In the genomic region with DNA sequence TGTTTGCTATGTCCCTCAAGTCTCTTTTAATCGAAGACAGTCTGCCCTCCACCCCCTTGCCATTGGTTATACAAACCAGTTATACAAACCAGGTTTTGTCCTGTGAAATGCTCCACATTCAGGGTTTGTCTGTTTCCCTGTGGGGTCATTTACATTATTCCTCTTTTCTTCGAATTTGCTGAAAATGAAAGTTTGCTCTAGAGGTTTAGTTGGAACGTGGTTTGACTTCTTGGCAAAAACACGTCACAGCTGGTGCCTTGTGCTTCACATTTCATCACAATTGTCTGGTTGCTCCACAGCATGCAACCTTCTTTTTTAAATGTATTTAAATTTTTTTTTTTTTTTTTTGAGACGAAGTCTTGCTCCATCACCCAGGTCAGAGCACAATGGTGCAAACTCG, we compare ENCODE assay signal across 1 cellular context.
TF ChIP-seq lines count a peak whose summit lies in the region.

No MANE protein-coding gene starts in this region.

TF ChIP-seq in WTC11, 78 proteins besides CTCF, POLR2A, EP300 and RAD21:
- TF ChIP-seq ZNF425 (CRISPR knock-in tag; conservative IDR thresholded peaks at IDR 0.05) (no peak), HMGA2 (CRISPR knock-in tag; IDR thresholded peaks at IDR 0.05) (no peak), TP53 (CRISPR knock-in tag; IDR thresholded peaks at IDR 0.05) (no peak), PRRX2 (CRISPR knock-in tag; IDR thresholded peaks at IDR 0.05) (no peak), NFE2L1 (CRISPR knock-in tag; IDR thresholded peaks at IDR 0.05) (no peak), GTF2I (CRISPR knock-in tag; conservative IDR thresholded peaks at IDR 0.05) (no peak), ARID4B (CRISPR knock-in tag; IDR thresholded peaks at IDR 0.05; ENCODE audit: borderline replicate concordance) (no peak), NFYB (CRISPR knock-in tag; conservative IDR thresholded peaks at IDR 0.05; ENCODE audit: low read depth) (no peak), ZNF232 (CRISPR knock-in tag; IDR thresholded peaks at IDR 0.05) (no peak), CBFB (CRISPR knock-in tag; IDR thresholded peaks at IDR 0.05; ENCODE audit: low read depth) (no peak), RELA (CRISPR knock-in tag; IDR thresholded peaks at IDR 0.05; ENCODE audit: borderline replicate concordance) (no peak), CREB1 (CRISPR knock-in tag; IDR thresholded peaks at IDR 0.05) (no peak), ELF4 (CRISPR knock-in tag; IDR thresholded peaks at IDR 0.05; ENCODE audit: low read depth) (no peak), RORB (CRISPR knock-in tag; IDR thresholded peaks at IDR 0.05) (no peak)
- TF ChIP-seq, protein P1, sequence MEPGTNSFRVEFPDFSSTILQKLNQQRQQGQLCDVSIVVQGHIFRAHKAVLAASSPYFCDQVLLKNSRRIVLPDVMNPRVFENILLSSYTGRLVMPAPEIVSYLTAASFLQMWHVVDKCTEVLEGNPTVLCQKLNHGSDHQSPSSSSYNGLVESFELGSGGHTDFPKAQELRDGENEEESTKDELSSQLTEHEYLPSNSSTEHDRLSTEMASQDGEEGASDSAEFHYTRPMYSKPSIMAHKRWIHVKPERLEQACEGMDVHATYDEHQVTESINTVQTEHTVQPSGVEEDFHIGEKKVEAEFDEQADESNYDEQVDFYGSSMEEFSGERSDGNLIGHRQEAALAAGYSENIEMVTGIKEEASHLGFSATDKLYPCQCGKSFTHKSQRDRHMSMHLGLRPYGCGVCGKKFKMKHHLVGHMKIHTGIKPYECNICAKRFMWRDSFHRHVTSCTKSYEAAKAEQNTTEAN (CRISPR knock-in tag; IDR thresholded peaks at IDR 0.05), result no peak
